In the genomic region with DNA sequence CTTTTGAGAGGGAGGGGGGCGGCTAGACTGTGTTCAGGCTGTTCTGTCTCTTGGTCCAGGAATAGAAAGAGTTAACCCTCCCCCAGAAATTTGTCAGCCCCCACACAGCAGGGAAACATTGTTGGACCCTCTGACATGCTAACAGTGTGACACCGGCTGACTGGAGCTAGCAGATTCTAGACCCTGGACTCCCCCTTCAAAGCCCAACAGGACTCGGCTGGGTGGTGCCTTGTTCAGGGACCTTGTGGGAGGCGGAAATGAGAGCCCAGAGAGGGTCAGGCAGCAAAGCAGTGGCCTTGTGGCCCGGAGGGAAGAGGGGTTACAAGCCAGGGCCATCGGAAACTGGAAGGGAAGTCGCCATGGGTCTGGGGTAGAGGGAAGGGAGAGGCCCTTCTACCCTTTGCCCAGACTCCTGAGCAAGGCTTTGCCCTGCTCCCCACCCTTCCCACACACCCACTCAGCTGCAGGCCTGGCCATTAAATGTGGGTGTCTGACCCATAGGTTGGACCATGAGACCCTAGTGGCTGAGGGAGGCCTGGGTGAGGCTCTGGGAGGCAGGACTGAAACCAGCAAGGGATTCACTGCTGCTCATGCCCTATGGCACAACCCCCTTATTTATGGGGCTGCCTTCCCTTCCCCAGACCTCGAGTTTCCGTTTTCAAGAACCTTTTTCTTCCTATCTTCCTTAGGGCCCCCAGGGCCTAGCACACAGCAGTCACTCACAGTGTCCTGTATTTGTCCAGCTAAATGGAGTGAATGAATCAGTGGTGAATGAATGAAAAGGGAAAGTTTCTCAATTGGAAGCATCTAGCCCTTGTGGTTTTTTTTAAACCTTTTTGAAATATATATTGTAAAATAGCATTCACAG, we compare ENCODE assay signal across 11 cellular contexts. TPM values are rescaled to one million over a fixed set of nuclear protein-coding genes. Genes with fewer than 3 reads are reported as not detected.
DNase-seq lines count a peak whose midpoint lies in the region; ATAC-seq and TF ChIP-seq lines count a peak whose summit lies in the region.
"Had no signal": no experiment of that assay in that cellular context is flagged by ENCODE, and none has a peak within 500 bp of the region (broad histone marks: within the 10 kb centered on the region; RNA-seq: fewer than 3 reads in every experiment).

No MANE protein-coding gene starts in this region.

- H3K4me3 ChIP-seq in cardiac muscle cell (peak overlapping the region; percentile 90), lower lobe of right lung (no peak overlapping the region), upper lobe of right lung (no peak overlapping the region)
- H3K4me3 ChIP-seq: psoas muscle had no signal

- intact Hi-C loops in Right ventricle myocardium superior (cut with DNase I): no loop called here
- intact Hi-C loops in lower lobe of right lung (cut with DNase I): no loop called here
- intact Hi-C loops in upper lobe of right lung (cut with DNase I): no loop called here
- intact Hi-C loops in posterior vena cava (cut with DNase I): no loop called here

- DNase-seq in cardiac muscle cell (ENCODE audit: low read depth in 1 of 2, low spot score in 1 of 2) (no peak), Right ventricle myocardium superior (no peak), lower lobe of right lung (no peak), upper lobe of right lung (no peak), posterior vena cava (ENCODE audit: low spot score) (no peak), SW480 (ENCODE audit: low spot score) (no peak)
- DNase-seq: brain microvascular endothelial cell, psoas muscle, SIG-M5 had no signal

- H3K4me1 ChIP-seq in cardiac muscle cell (ENCODE audit: low read depth) (peaks cover 15% of the 10 kb centered on the region), lower lobe of right lung (peaks cover 53% of the 10 kb centered on the region), upper lobe of right lung (peaks cover 61% of the 10 kb centered on the region)
- H3K4me1 ChIP-seq: psoas muscle had no signal

- H3K27me3 ChIP-seq in cardiac muscle cell: peaks cover 13% of the 10 kb centered on the region
- H3K27me3 ChIP-seq in lower lobe of right lung (ENCODE audit: low read depth): no peaks in the 10 kb centered on the region
- no peaks in the 10 kb centered on the region for H3K27me3 ChIP-seq in upper lobe of right lung
- H3K27me3 ChIP-seq: brain microvascular endothelial cell had no signal

- H3K9me3 ChIP-seq in cardiac muscle cell (ENCODE audit: low read depth) (no peaks in the 10 kb centered on the region), lower lobe of right lung (no peaks in the 10 kb centered on the region), upper lobe of right lung (no peaks in the 10 kb centered on the region)
- H3K9me3 ChIP-seq: psoas muscle had no signal

- H3K36me3 ChIP-seq in cardiac muscle cell (no peaks in the 10 kb centered on the region), lower lobe of right lung (no peaks in the 10 kb centered on the region), upper lobe of right lung (no peaks in the 10 kb centered on the region)
- H3K36me3 ChIP-seq: brain microvascular endothelial cell had no signal

- TF ChIP-seq CTCF in cardiac muscle cell (IDR thresholded peaks at IDR 0.05; ENCODE audit: low read depth, low read length) (no peak), lower lobe of right lung (IDR thresholded peaks at IDR 0.05) (no peak), upper lobe of right lung (IDR thresholded peaks at IDR 0.05) (no peak)

- no peak for ATAC-seq in Right ventricle myocardium superior (ENCODE audit: poor library complexity)
- no peak for ATAC-seq in lower lobe of right lung
- peak; percentile 11 for ATAC-seq in upper lobe of right lung
- no peak for ATAC-seq in GM18519 (IDR thresholded peaks at IDR 0.05; ENCODE audit: low FRiP score, unreplicated experiment)
- ATAC-seq: psoas muscle had no signal

- H3K27ac ChIP-seq in cardiac muscle cell (peak overlapping the region; percentile 33), angular gyrus (ENCODE audit: low read depth, low read length) (peak overlapping the region; percentile 44), lower lobe of right lung (peak overlapping the region; percentile 12), upper lobe of right lung (no peak overlapping the region)
- H3K27ac ChIP-seq: brain microvascular endothelial cell, psoas muscle had no signal

RNA-seq across cellular contexts. Expression of a gene that starts 44.8 kb away (rescaled TPM):
- 29.7 and 46.2 TPM in 2 replicates for total RNA-seq in cardiac muscle cell
- polyA plus RNA-seq in cardiac muscle cell: 19.9 and 20.2 TPM in 2 replicates
- 28.3 TPM for total RNA-seq in Right ventricle myocardium superior
- total RNA-seq in lower lobe of right lung: 31.1 TPM
- total RNA-seq in upper lobe of right lung: 38.1 TPM
- 10 to 100 TPM; 25.6 to 36.5 TPM for total RNA-seq in posterior vena cava
